Comparison of ENCODE assay signal across 19 cellular contexts in genomic region chr15:72516734-72517133, GRCh38. TPM values are rescaled to one million over a fixed set of nuclear protein-coding genes. Genes with fewer than 3 reads are reported as not detected.
A peak's percentile ranks its signal among the peaks of the same experiment; 100 is the strongest.
DNase-seq lines count a peak whose midpoint lies in the region; ATAC-seq and TF ChIP-seq lines count a peak whose summit lies in the region.
"Had no signal": no experiment of that assay in that cellular context is flagged by ENCODE, and none has a peak within 500 bp of the region (broad histone marks: within the 10 kb centered on the region; RNA-seq: fewer than 3 reads in every experiment).

No MANE protein-coding gene starts in this region.

- CTCF ChIA-PET in CD4-positive, alpha-beta memory T cell (lab: Charles Lee; ENCODE audit: partially characterized antibody): no interaction called here
- CTCF ChIA-PET in OCI-LY7 (lab: Charles Lee; ENCODE audit: unreplicated experiment): no interaction called here
- CTCF ChIA-PET in CD8-positive, alpha-beta memory T cell (lab: Charles Lee): no interaction called here
- CTCF ChIA-PET in RWPE1 (lab: Yijun Ruan, JAX): interaction anchor here (1.3 kb wide), 1 partner anchor 10 kb away, joined by 4 read pairs; no protein-coding TSS in a partner anchor

- DNase-seq in CD4-positive, alpha-beta memory T cell: no peak
- DNase-seq in GM12864 (ENCODE audit: low read depth): peak; percentile 0
- peak; percentile 10 for DNase-seq in OCI-LY7 (ENCODE audit: low spot score)
- DNase-seq in iris pigment epithelial cell (ENCODE audit: low read depth): peak; percentile 7
- DNase-seq in CD8-positive, alpha-beta memory T cell: no peak
- no peak for DNase-seq in RWPE1 (ENCODE audit: low spot score)
- DNase-seq: activated CD4-positive, alpha-beta T cell treated with anti-CD3 and anti-CD28 coated beads, Interleukin-2, amount 50 U/mL, for 48 hours; activated naive CD4-positive, alpha-beta T cell treated with anti-CD3 and anti-CD28 coated beads for 36 hours; DND-41; NCI-H1694; stimulated activated CD4-positive, alpha-beta T cell treated with anti-CD3 and anti-CD28 coated beads, Interleukin-1b, Interleukin-23, amount 100 ng/mL, for 48 hours; stimulated activated naive CD8-positive, alpha-beta T cell treated with anti-CD3 and anti-CD28 coated beads, Interleukin-15, Interleukin-2, amounts not matched to agents 100 U/mL and 50 U/mL, for 24 hours; WERI-Rb-1 had no signal

- TF ChIP-seq CTCF in GM12864 (IDR thresholded peaks at IDR 0.05; ENCODE audit: low read depth, low read length, missing control alignments): no peak
- TF ChIP-seq CTCF in OCI-LY7 (conservative IDR thresholded peaks at IDR 0.05; ENCODE audit: low read length): no peak
- TF ChIP-seq CTCF in RWPE1 (conservative IDR thresholded peaks at IDR 0.05; ENCODE audit: low read depth): no peak

- peaks cover 92% of the 10 kb centered on the region for H3K79me2 ChIP-seq in OCI-LY7 (ENCODE audit: insufficient read depth, low read depth, low read length)

- no peaks in the 10 kb centered on the region for H3K9me3 Mint-ChIP-seq in CD4-positive, alpha-beta memory T cell
- no peaks in the 10 kb centered on the region for H3K9me3 Mint-ChIP-seq in CD8-positive, alpha-beta memory T cell
- H3K9me3 Mint-ChIP-seq: activated naive CD4-positive, alpha-beta T cell treated with anti-CD3 and anti-CD28 coated beads for 36 hours; neural progenitor cell had no signal

- POLR2A ChIA-PET in CD4-positive, alpha-beta memory T cell (lab: Charles Lee; ENCODE audit: partially characterized antibody): no interaction called here
- POLR2A ChIA-PET in OCI-LY7 (lab: Charles Lee) (interaction anchor here (0.9 kb wide), 1 partner anchor 455 kb away, joined by 3 read pairs; no protein-coding TSS in a partner anchor), RWPE1 (lab: Yijun Ruan, JAX; ENCODE audit: low non-redundant PET) (no interaction called here)
- POLR2A ChIA-PET in CD8-positive, alpha-beta memory T cell (lab: Charles Lee): no interaction called here

- H3K27me3 ChIP-seq in CD4-positive, alpha-beta memory T cell (ENCODE audit: insufficient read depth, low read length): no peaks in the 10 kb centered on the region
- H3K27me3 ChIP-seq in CD8-positive, alpha-beta memory T cell (ENCODE audit: insufficient read depth, low read length, poor library complexity, severe bottlenecking): no peaks in the 10 kb centered on the region
- H3K27me3 ChIP-seq: neural progenitor cell, SJSA1, tibial nerve had no signal

- no peak overlapping the region for H3K27ac ChIP-seq in CD4-positive, alpha-beta memory T cell (ENCODE audit: low read depth, low read length)
- H3K27ac ChIP-seq in OCI-LY7 (ENCODE audit: low read depth, low read length, poor library complexity, severe bottlenecking) (peak overlapping the region; percentile 25), RWPE1 (no peak overlapping the region)
- H3K27ac ChIP-seq in CD8-positive, alpha-beta memory T cell (ENCODE audit: low read depth, low read length): no peak overlapping the region
- H3K27ac ChIP-seq: neural progenitor cell, SJSA1, tibial nerve, WERI-Rb-1 had no signal

- H3K4me1 Mint-ChIP-seq in CD4-positive, alpha-beta memory T cell: peaks cover 24 to 59% (median 45%) of the 10 kb centered on the region in 4 donors
- peaks cover 45 to 59% (median 58%) of the 10 kb centered on the region in 3 donors for H3K4me1 Mint-ChIP-seq in CD8-positive, alpha-beta memory T cell
- H3K4me1 Mint-ChIP-seq: neural progenitor cell had no signal

- no peaks in the 10 kb centered on the region for H3K27me3 Mint-ChIP-seq in CD4-positive, alpha-beta memory T cell
- H3K27me3 Mint-ChIP-seq in CD8-positive, alpha-beta memory T cell: peaks cover 0 to 2% of the 10 kb centered on the region in 2 donors
- H3K27me3 Mint-ChIP-seq: progenitor cell of endocrine pancreas had no signal

- no peak overlapping the region for H3K4me2 ChIP-seq in OCI-LY7 (ENCODE audit: low read length)
- H3K4me2 ChIP-seq: neural progenitor cell had no signal

- H4K20me1 ChIP-seq in OCI-LY7 (ENCODE audit: insufficient read depth, low read length): no peaks in the 10 kb centered on the region; the same call in 1 of the 2 replicates

- peak overlapping the region in 4 of 7 donors; percentile 4 to 53 (median 21) for H3K27ac Mint-ChIP-seq in CD4-positive, alpha-beta memory T cell
- peak overlapping the region in 4 of 8 donors; percentile 4 to 20 (median 12) for H3K27ac Mint-ChIP-seq in CD8-positive, alpha-beta memory T cell
- H3K27ac Mint-ChIP-seq: activated naive CD4-positive, alpha-beta T cell treated with anti-CD3 and anti-CD28 coated beads for 36 hours; neural progenitor cell; progenitor cell of endocrine pancreas had no signal

- intact Hi-C loops in CD4-positive, alpha-beta memory T cell (cut with micrococcal nuclease): no loop called here
- intact Hi-C loops in OCI-LY7 (cut with micrococcal nuclease; ENCODE audit: unreplicated experiment): no loop called here

- peaks cover 24% of the 10 kb centered on the region for H3K4me1 ChIP-seq in CD4-positive, alpha-beta memory T cell (ENCODE audit: insufficient read depth, low read length)
- peaks cover 9% of the 10 kb centered on the region for H3K4me1 ChIP-seq in OCI-LY7 (ENCODE audit: insufficient read depth, low read length, poor library complexity, severe bottlenecking)
- H3K4me1 ChIP-seq in CD8-positive, alpha-beta memory T cell (ENCODE audit: insufficient read depth, low read length): peaks cover 22% of the 10 kb centered on the region
- H3K4me1 ChIP-seq: neural progenitor cell had no signal

- ATAC-seq in GM19467 (IDR thresholded peaks at IDR 0.05; ENCODE audit: unreplicated experiment): no peak
- no peak for ATAC-seq in HG02678 (IDR thresholded peaks at IDR 0.05; ENCODE audit: unreplicated experiment)
- ATAC-seq: stimulated activated naive CD8-positive, alpha-beta T cell treated with anti-CD3 and anti-CD28 coated beads, Interleukin-15, Interleukin-2, amounts not matched to agents 100 U/mL and 50 U/mL, for 24 hours had no signal

- H3K9me2 ChIP-seq in OCI-LY7 (ENCODE audit: insufficient read depth, low read length): no peaks in the 10 kb centered on the region

- no peak overlapping the region for H3K4me3 ChIP-seq in CD4-positive, alpha-beta memory T cell (ENCODE audit: low read length in 2 of 2)
- H3K4me3 ChIP-seq in GM12864 (ENCODE audit: low read depth, low read length): no peak overlapping the region
- no peak overlapping the region for H3K4me3 ChIP-seq in OCI-LY7 (ENCODE audit: low read depth, low read length, poor library complexity, severe bottlenecking)
- H3K4me3 ChIP-seq in CD8-positive, alpha-beta memory T cell (ENCODE audit: low read length): no peak overlapping the region
- H3K4me3 ChIP-seq: neural progenitor cell, SJSA1, tibial nerve had no signal

- H3K9me3 ChIP-seq in CD4-positive, alpha-beta memory T cell (ENCODE audit: control insufficient read depth in 1 of 2, low read length in 2 of 2): no peaks in the 10 kb centered on the region
- H3K9me3 ChIP-seq in OCI-LY7 (ENCODE audit: low read length): peaks cover 13% of the 10 kb centered on the region; the same call in 1 of the 2 replicates
- H3K9me3 ChIP-seq in CD8-positive, alpha-beta memory T cell (ENCODE audit: low read length): no peaks in the 10 kb centered on the region
- H3K9me3 ChIP-seq: SJSA1, tibial nerve had no signal

- no TSS peak for BruUV-seq in OCI-LY7 (replicated peaks; lab: Mats Ljungman, UMichigan)

- H3K4me3 Mint-ChIP-seq in CD4-positive, alpha-beta memory T cell: no peak overlapping the region
- H3K4me3 Mint-ChIP-seq in CD8-positive, alpha-beta memory T cell: no peak overlapping the region
- H3K4me3 Mint-ChIP-seq: activated naive CD4-positive, alpha-beta T cell treated with anti-CD3 and anti-CD28 coated beads for 36 hours; neural progenitor cell had no signal

- H3K36me3 ChIP-seq in CD4-positive, alpha-beta memory T cell (ENCODE audit: insufficient read depth, low read length): no peaks in the 10 kb centered on the region
- H3K36me3 ChIP-seq in OCI-LY7 (ENCODE audit: insufficient read depth, low read length): peaks cover 53% of the 10 kb centered on the region
- no peaks in the 10 kb centered on the region for H3K36me3 ChIP-seq in CD8-positive, alpha-beta memory T cell (ENCODE audit: insufficient read depth, low read length)
- H3K36me3 ChIP-seq: tibial nerve, WERI-Rb-1 had no signal

- no peak overlapping the region for H2AFZ ChIP-seq in OCI-LY7 (ENCODE audit: low read length)
- H2AFZ ChIP-seq: neural progenitor cell had no signal

- H3K36me3 Mint-ChIP-seq in CD4-positive, alpha-beta memory T cell: peaks cover 5 to 15% of the 10 kb centered on the region in 2 donors
- H3K36me3 Mint-ChIP-seq in CD8-positive, alpha-beta memory T cell: peaks cover 0 to 23% (median under 1%) of the 10 kb centered on the region in 3 donors

RNA-seq across cellular contexts. Expression of gene ARIH1, which starts 42.6 kb away (rescaled TPM):
- 100 to 1,000 TPM; 203 to 210 TPM for total RNA-seq in CD4-positive, alpha-beta memory T cell
- polyA plus RNA-seq in CD4-positive, alpha-beta memory T cell: 10 to 100 TPM; 10.5 to 36.8 TPM
- total RNA-seq in OCI-LY7 (2014; rRNA removed; shearing (Covaris generic)): 33.0 and 37.1 TPM in 2 replicates
- total RNA-seq in OCI-LY7 (2022): 142 and 153 TPM in 2 replicates
- 100 to 1,000 TPM; 153 to 164 TPM for total RNA-seq in CD8-positive, alpha-beta memory T cell
- polyA plus RNA-seq in CD8-positive, alpha-beta memory T cell: 24.3 TPM

Comparison
In these comparisons a context has a peak if more than half of its experiments do, and no peak if none do; other contexts are left out.
1. DNase-seq: peak in GM12864 (single experiment), OCI-LY7 (single experiment) and iris pigment epithelial cell (single experiment); none in CD4-positive, alpha-beta memory T cell (0 of 5), CD8-positive, alpha-beta memory T cell (0 of 5) and RWPE1 (single experiment).